ENCODE assay signal across 13 cellular contexts in the genomic region with DNA sequence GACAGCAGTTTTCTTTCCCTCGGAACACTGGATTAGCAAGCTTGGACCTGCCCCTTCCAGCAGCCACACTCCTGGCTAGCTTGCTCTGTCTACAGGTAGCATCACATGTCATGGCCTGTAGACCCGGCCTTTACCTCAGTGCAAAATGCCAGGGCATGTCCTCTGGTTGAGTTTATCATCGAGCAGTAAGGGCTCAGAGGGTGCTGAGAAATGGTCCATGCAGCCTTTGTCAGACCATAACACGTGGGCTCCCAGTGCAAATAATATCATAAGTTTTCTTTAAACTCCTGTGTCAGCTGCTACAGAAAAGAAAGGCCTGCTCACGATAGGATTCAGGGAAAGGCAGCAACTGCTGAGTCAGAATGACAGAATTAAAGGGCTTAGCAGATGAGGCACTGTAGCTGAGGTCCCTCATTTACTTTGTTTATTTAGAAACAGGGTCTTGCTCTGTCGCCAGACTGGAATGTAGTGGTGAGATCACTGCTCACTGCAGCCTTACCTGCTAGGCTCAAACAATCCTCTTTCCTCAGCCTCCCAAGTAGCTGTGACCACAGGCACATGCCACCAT. TPM values are rescaled to one million over a fixed set of nuclear protein-coding genes. Genes with fewer than 3 reads are reported as not detected.
DNase-seq lines count a peak whose midpoint lies in the region; ATAC-seq, FAIRE-seq and TF ChIP-seq lines count a peak whose summit lies in the region.
"Had no signal": no experiment of that assay in that cellular context is flagged by ENCODE, and none has a peak within 500 bp of the region (broad histone marks: within the 10 kb centered on the region; RNA-seq: fewer than 3 reads in every experiment).

No MANE protein-coding gene starts in this region.

- H3K9ac ChIP-seq in HepG2 (ENCODE audit: insufficient read depth, low read depth, low read length) = peak overlapping the region; percentile 12

- no peaks in the 10 kb centered on the region for H3K79me2 ChIP-seq in HepG2 (ENCODE audit: insufficient read depth, low read length)

- H3K4me3 Mint-ChIP-seq in activated CD8-positive, alpha-beta memory T cell treated with anti-CD3 and anti-CD28 coated beads, Interleukin-2, amount 10 ng/mL, durations not matched to agents 7 days and 5 days = no peak overlapping the region
- H3K4me3 Mint-ChIP-seq: IgD-negative memory B cell had no signal

- H3K27ac Mint-ChIP-seq in activated CD8-positive, alpha-beta memory T cell treated with anti-CD3 and anti-CD28 coated beads, Interleukin-2, amount 10 ng/mL, durations not matched to agents 7 days and 5 days = no peak overlapping the region
- H3K27ac Mint-ChIP-seq: IgD-negative memory B cell had no signal

- H3K9me3 Mint-ChIP-seq in activated CD8-positive, alpha-beta memory T cell treated with anti-CD3 and anti-CD28 coated beads, Interleukin-2, amount 10 ng/mL, durations not matched to agents 7 days and 5 days (ENCODE audit: low read depth) = no peaks in the 10 kb centered on the region
- H3K9me3 Mint-ChIP-seq: IgD-negative memory B cell had no signal

- H3K4me3 ChIP-seq in A549 (no peak overlapping the region), brain microvascular endothelial cell (ENCODE audit: low read depth, low read length) (no peak overlapping the region), HepG2 (replicated peaks in 1 of 3; ENCODE audit: insufficient read depth in 1 of 3, low read depth in 2 of 3, low read length in 3 of 3) (peak overlapping the region in 1 of 3 experiments; percentile 27; a peak in 2 of 6 replicates)

- POLR2A ChIA-PET in A549 (lab: Yijun Ruan, JAX) = interaction anchor here (0.9 to 3.0 kb wide), 3 partner anchors 9 to 89 kb away, joined by 3 to 9 read pairs (median 3); no protein-coding TSS in a partner anchor
- POLR2A ChIA-PET in HepG2 (lab: Yijun Ruan, JAX) = interaction anchor here (1.7 kb wide), 1 partner anchor 10 kb away, joined by 9 read pairs; no protein-coding TSS in a partner anchor

- TF ChIP-seq RAD21 in A549 (conservative IDR thresholded peaks at IDR 0.05 in 1 of 2, IDR thresholded peaks at IDR 0.05 in 1 of 2) (no peak), HepG2 (CRISPR knock-in tag; IDR thresholded peaks at IDR 0.05) (no peak)

- DNase-seq in A549 (ENCODE audit: low read depth in 1 of 2, low spot score in 1 of 2) = peak; percentile 32 to 86
- DNase-seq in LoVo (ENCODE audit: low spot score) = peak; percentile 75
- peak; percentile 29 for DNase-seq in brain microvascular endothelial cell
- DNase-seq in HepG2 (ENCODE audit: low spot score) = peak; percentile 88
- no peak for DNase-seq in ecto neural progenitor cell (ENCODE audit: low spot score)
- no peak for DNase-seq in activated CD8-positive, alpha-beta memory T cell treated with anti-CD3 and anti-CD28 coated beads, Interleukin-2, amount 10 ng/mL, durations not matched to agents 7 days and 5 days
- no peak for DNase-seq in NCI-H2107 treated with DMSO at 0.1 percent for 48 hours (lab: John Stamatoyannopoulos, UW; ENCODE audit: unreplicated experiment)
- DNase-seq: activated CD8-positive, alpha-beta memory T cell treated with anti-CD3 and anti-CD28 coated beads, Interleukin-2, amount 50 U/mL, for 4 hours; BE2C; GOT3 had no signal

- H3K4me1 ChIP-seq in A549 (peaks cover 56% of the 10 kb centered on the region), HepG2 (ENCODE audit: insufficient read depth, low read length) (peaks cover 40% of the 10 kb centered on the region)

- H4K20me1 ChIP-seq in HepG2 (ENCODE audit: insufficient read depth, low read length) = no peaks in the 10 kb centered on the region

- no peaks in the 10 kb centered on the region for H3K9me3 ChIP-seq in A549
- H3K9me3 ChIP-seq in HepG2 (ENCODE audit: low read length) = no peaks in the 10 kb centered on the region
- H3K9me3 ChIP-seq: BE2C had no signal

- 19% methylated on average over 6 of the region's 6 CpGs for WGBS in A549 (ENCODE audit: missing lambda C conversion rate)
- 2% methylated on average over 6 of the region's 6 CpGs for WGBS in HepG2 (ENCODE audit: low lambda C conversion rate)

- H3K27ac ChIP-seq in A549 (peak overlapping the region; percentile 70 to 89), brain microvascular endothelial cell (no peak overlapping the region), HepG2 (ENCODE audit: extremely low read length, insufficient read depth, low read length) (peak overlapping the region; percentile 28)

- intact Hi-C loops in HepG2 (cut with micrococcal nuclease; ENCODE audit: unreplicated experiment) = loop anchor here (5.0 kb wide), 1 partner anchor 38 kb away; no protein-coding TSS in a partner anchor

- H2AFZ ChIP-seq in HepG2 (ENCODE audit: low read length) = peak overlapping the region; percentile 20

- FAIRE-seq in A549 (lab: Jason Lieb, UNC) (no peak), HepG2 (lab: Jason Lieb, UNC) (peak; percentile 48)

- no peak for TF ChIP-seq CTCF in A549 (IDR thresholded peaks at IDR 0.05)
- no peak for TF ChIP-seq CTCF in brain microvascular endothelial cell (IDR thresholded peaks at IDR 0.05; ENCODE audit: low read depth, low read length, missing control alignments)
- peak; percentile 6; the same call in 1 of the 2 replicates for TF ChIP-seq CTCF in HepG2 (CRISPR knock-in tag; IDR thresholded peaks at IDR 0.05)

- H3K4me1 Mint-ChIP-seq in activated CD8-positive, alpha-beta memory T cell treated with anti-CD3 and anti-CD28 coated beads, Interleukin-2, amount 10 ng/mL, durations not matched to agents 7 days and 5 days = no peaks in the 10 kb centered on the region

- ATAC-seq in A549 (peak; percentile 67 to 76), HepG2 (peak; percentile 80), GM18909 (IDR thresholded peaks at IDR 0.05; ENCODE audit: poor library complexity, unreplicated experiment) (no peak)
- no peak for ATAC-seq in activated CD8-positive, alpha-beta memory T cell treated with anti-CD3 and anti-CD28 coated beads, Interleukin-2, amount 10 ng/mL, durations not matched to agents 7 days and 5 days
- ATAC-seq: Right ventricle myocardium inferior had no signal

- peaks cover 4% of the 10 kb centered on the region for H3K27me3 Mint-ChIP-seq in activated CD8-positive, alpha-beta memory T cell treated with anti-CD3 and anti-CD28 coated beads, Interleukin-2, amount 10 ng/mL, durations not matched to agents 7 days and 5 days

- no TSS peak for BruUV-seq in HepG2 (replicated peaks; lab: Mats Ljungman, UMichigan)

- CTCF ChIA-PET in A549 (lab: Yijun Ruan, JAX) (interaction anchor here (0.8 to 4.3 kb wide), 10 partner anchors 9 to 103 kb away, joined by 3 to 32 read pairs (median 4); a partner anchor contains a TSS), HepG2 (lab: Yijun Ruan, JAX; ENCODE audit: low intra/inter-chr PET ratio, low total read pairs) (no interaction called here)
- CTCF ChIA-PET in activated CD8-positive, alpha-beta memory T cell treated with anti-CD3 and anti-CD28 coated beads, Interleukin-2, amount 10 ng/mL, durations not matched to agents 7 days and 5 days (lab: Charles Lee) = interaction anchor here (1.2 to 1.6 kb wide), 2 partner anchors 74 to 134 kb away, joined by 3 to 6 read pairs; no protein-coding TSS in a partner anchor

- H3K27me3 ChIP-seq in brain microvascular endothelial cell (replicated peaks) (no peaks in the 10 kb centered on the region), HepG2 (ENCODE audit: control insufficient read depth in 1 of 2, insufficient read depth in 2 of 2, low read length in 2 of 2) (no peaks in the 10 kb centered on the region)
- H3K27me3 ChIP-seq: BE2C had no signal

- TF ChIP-seq EP300 in A549 (IDR thresholded peaks at IDR 0.05) (peak; percentile 22 to 40; a peak in 2 of 5 replicates), HepG2 (IDR thresholded peaks at IDR 0.05; ENCODE audit: low read depth in 2 of 2, low read length in 2 of 2) (peak in 1 of 2 experiments; percentile 23; a peak in 1 of 4 replicates), HepG2 (CRISPR knock-in tag; IDR thresholded peaks at IDR 0.05; ENCODE audit: borderline replicate concordance) (peak; percentile 58; the same call in 1 of the 2 replicates)

- H3K36me3 ChIP-seq in brain microvascular endothelial cell (replicated peaks) (no peaks in the 10 kb centered on the region), HepG2 (replicated peaks in 1 of 2; ENCODE audit: control insufficient read depth in 1 of 2, insufficient read depth in 2 of 2, low read length in 2 of 2) (no peaks in the 10 kb centered on the region)
- H3K36me3 ChIP-seq: BE2C had no signal

- TF ChIP-seq POLR2A in A549 (IDR thresholded peaks at IDR 0.05; ENCODE audit: low read length) (no peak), HepG2 (IDR thresholded peaks at IDR 0.05; ENCODE audit: insufficient read depth in 1 of 2, low read depth in 2 of 2, low read length in 2 of 2) (no peak)

- H3K4me2 ChIP-seq in A549 = peak overlapping the region; percentile 9
- peak overlapping the region; percentile 66 for H3K4me2 ChIP-seq in HepG2 (ENCODE audit: low read depth, low read length)

- in situ Hi-C loops in brain microvascular endothelial cell (cut with HindIII; ENCODE audit: low pct_ligation_motif_present, low sequenced_read_pairs) = no loop called here
- in situ Hi-C loops in HepG2 (cut with HindIII; ENCODE audit: extremely low pct_ligation_motif_present, low pct_unique_long_range_greater_than_20kb) = no loop called here

- no peaks in the 10 kb centered on the region for H3K36me3 Mint-ChIP-seq in activated CD8-positive, alpha-beta memory T cell treated with anti-CD3 and anti-CD28 coated beads, Interleukin-2, amount 10 ng/mL, durations not matched to agents 7 days and 5 days

RNA-seq across cellular contexts. Expression of a gene that starts 8.0 kb away (rescaled TPM):
- 79.7 and 95.8 TPM in 2 replicates for polyA plus RNA-seq in A549 (2011; rRNA removed)
- polyA plus RNA-seq in A549 (2012; cell fraction: cytosol; rRNA removed) = 15.5 and 18.3 TPM in 2 replicates
- polyA plus RNA-seq in A549 (2012; cell fraction: nucleus; rRNA removed) = 7.2 and 10.1 TPM in 2 replicates
- polyA plus RNA-seq in A549 (2017; fragmentation: RNase III; extraction: RNeasy Plus Mini Kit Qiagen cat#74134 plus additional on column Dnase treatment) = 32.5 to 34.4 TPM (median 33.1 TPM) in 3 replicates
- 50.0 and 51.2 TPM in 2 replicates for polyA minus RNA-seq in A549 (2011; rRNA and poly(A)+ RNA removed)
- 22.9 and 45.8 TPM in 2 replicates for total RNA-seq in HepG2 (2016; rRNA removed; fragmentation: Illumina TruSeq; extraction: Trizol)
- total RNA-seq in HepG2 (2016; cell fraction: cytosol; rRNA removed; fragmentation: Illumina TruSeq; extraction: Trizol; ENCODE audit: low read depth) = 8.3 and 10.6 TPM in 2 replicates
- 22.8 and 43.0 TPM in 2 replicates for total RNA-seq in HepG2 (2016; cell fraction: insoluble cytoplasmic fraction; rRNA removed; fragmentation: Illumina TruSeq; extraction: Trizol)
- 30.7 and 34.7 TPM in 2 replicates for total RNA-seq in HepG2 (2016; cell fraction: membrane; rRNA removed; fragmentation: Illumina TruSeq; extraction: Trizol)
- 21.1 and 24.0 TPM in 2 replicates for total RNA-seq in HepG2 (2016; cell fraction: nucleus; rRNA removed; fragmentation: Illumina TruSeq; extraction: Trizol)
- 23.7 and 31.0 TPM in 2 replicates for polyA plus RNA-seq in HepG2 (2011; rRNA removed)
- polyA plus RNA-seq in HepG2 (2011; cell fraction: cytosol; rRNA removed) = 13.2 and 21.5 TPM in 2 replicates
- polyA plus RNA-seq in HepG2 (2011; cell fraction: nucleus; rRNA removed) = 10.2 and 12.4 TPM in 2 replicates
- polyA plus RNA-seq in HepG2 (2012) = 26.8 and 27.3 TPM in 2 replicates
- polyA plus RNA-seq in HepG2 (2016; cell fraction: cytosol; fragmentation: Illumina TruSeq; extraction: Trizol; ENCODE audit: low read depth) = 3.4 and 3.6 TPM in 2 replicates
- 41.0 and 43.8 TPM in 2 replicates for polyA plus RNA-seq in HepG2 (2016; cell fraction: insoluble cytoplasmic fraction; fragmentation: Illumina TruSeq; extraction: Trizol; ENCODE audit: low read depth)
- polyA plus RNA-seq in HepG2 (2016; cell fraction: membrane; fragmentation: Illumina TruSeq; extraction: Trizol; ENCODE audit: low read depth) = 18.5 and 20.3 TPM in 2 replicates
- 24.4 and 25.6 TPM in 2 replicates for polyA plus RNA-seq in HepG2 (2016; cell fraction: nucleus; fragmentation: Illumina TruSeq; extraction: Trizol; ENCODE audit: insufficient read depth, low read depth)
- polyA minus RNA-seq in HepG2 (2011; rRNA and poly(A)+ RNA removed; ENCODE audit: low replicate concordance) = 21.9 and 29.7 TPM in 2 replicates
- 37.8 and 38.8 TPM in 2 replicates for polyA minus RNA-seq in HepG2 (2011; cell fraction: cytosol; rRNA and poly(A)+ RNA removed)
- polyA minus RNA-seq in HepG2 (2011; cell fraction: nucleus; rRNA and poly(A)+ RNA removed) = 37.3 and 39.9 TPM in 2 replicates
- 10 to 100 TPM; 78.2 to 79.9 TPM for total RNA-seq in activated CD8-positive, alpha-beta memory T cell treated with anti-CD3 and anti-CD28 coated beads, Interleukin-2, amount 10 ng/mL, durations not matched to agents 7 days and 5 days

Comparison
In these comparisons a context has a peak if more than half of its experiments do, and no peak if none do; other contexts are left out.
1. ATAC-seq: peak in A549 (2 of 2) and HepG2 (single experiment); none in GM18909 (single experiment) and activated CD8-positive, alpha-beta memory T cell treated with anti-CD3 and anti-CD28 coated beads, Interleukin-2, amount 10 ng/mL, durations not matched to agents 7 days and 5 days (single experiment).
2. DNase-seq: peak in A549 (2 of 2), LoVo (single experiment), brain microvascular endothelial cell (single experiment) and HepG2 (single experiment); none in ecto neural progenitor cell (single experiment), activated CD8-positive, alpha-beta memory T cell treated with anti-CD3 and anti-CD28 coated beads, Interleukin-2, amount 10 ng/mL, durations not matched to agents 7 days and 5 days (single experiment) and NCI-H2107 treated with DMSO at 0.1 percent for 48 hours (single experiment).